ENCODE assay signal across 1 cellular context in the genomic region with DNA sequence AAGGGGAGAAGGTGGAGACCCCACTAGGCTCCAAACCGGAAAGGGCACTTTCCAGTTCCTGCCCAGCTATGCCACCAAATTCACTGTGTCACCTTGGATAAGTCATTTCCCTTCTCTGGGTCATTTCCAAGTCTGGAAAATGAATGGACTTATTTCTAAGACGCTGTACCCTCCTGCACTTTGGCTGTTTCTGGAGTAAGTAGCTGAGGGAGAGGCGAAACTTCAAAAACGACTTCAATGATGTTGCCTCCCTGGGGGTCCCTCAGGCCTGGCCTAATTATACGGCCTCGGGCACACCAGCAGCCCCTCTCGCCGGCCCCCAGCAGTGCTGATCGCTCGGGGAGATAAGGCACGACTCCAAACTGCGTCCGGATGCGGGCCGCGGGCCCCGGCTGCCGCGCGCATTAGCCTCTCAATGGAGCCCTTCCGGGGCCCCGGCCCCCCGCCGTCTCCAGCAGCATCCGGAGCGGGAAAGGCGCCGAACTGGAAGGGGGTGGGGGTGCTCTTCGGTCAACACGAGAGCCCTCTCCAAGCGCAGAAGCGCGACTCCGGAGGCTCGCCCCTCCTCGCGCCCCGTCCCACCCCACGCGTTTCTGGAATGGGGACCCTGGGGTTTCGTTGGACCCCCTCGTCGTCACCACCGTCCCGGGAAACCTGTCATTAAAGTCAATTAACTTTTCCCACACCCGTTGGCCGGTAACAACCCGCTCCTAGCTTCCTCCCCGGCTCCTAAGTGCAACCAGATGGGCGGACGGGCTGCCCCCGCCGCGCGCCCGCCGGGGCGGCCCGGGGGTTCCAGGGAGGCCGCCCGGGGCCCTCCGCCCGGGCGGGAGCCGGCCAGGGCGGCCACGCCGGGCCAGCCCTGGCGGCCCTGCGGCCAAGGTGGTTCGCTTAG.
TF ChIP-seq lines count a peak whose summit lies in the region.

No MANE protein-coding gene starts in this region.

TF ChIP-seq in HepG2, 621 proteins besides CTCF, POLR2A, EP300 and RAD21 (continued from another document and continues in another):
- TF ChIP-seq, protein P1, sequence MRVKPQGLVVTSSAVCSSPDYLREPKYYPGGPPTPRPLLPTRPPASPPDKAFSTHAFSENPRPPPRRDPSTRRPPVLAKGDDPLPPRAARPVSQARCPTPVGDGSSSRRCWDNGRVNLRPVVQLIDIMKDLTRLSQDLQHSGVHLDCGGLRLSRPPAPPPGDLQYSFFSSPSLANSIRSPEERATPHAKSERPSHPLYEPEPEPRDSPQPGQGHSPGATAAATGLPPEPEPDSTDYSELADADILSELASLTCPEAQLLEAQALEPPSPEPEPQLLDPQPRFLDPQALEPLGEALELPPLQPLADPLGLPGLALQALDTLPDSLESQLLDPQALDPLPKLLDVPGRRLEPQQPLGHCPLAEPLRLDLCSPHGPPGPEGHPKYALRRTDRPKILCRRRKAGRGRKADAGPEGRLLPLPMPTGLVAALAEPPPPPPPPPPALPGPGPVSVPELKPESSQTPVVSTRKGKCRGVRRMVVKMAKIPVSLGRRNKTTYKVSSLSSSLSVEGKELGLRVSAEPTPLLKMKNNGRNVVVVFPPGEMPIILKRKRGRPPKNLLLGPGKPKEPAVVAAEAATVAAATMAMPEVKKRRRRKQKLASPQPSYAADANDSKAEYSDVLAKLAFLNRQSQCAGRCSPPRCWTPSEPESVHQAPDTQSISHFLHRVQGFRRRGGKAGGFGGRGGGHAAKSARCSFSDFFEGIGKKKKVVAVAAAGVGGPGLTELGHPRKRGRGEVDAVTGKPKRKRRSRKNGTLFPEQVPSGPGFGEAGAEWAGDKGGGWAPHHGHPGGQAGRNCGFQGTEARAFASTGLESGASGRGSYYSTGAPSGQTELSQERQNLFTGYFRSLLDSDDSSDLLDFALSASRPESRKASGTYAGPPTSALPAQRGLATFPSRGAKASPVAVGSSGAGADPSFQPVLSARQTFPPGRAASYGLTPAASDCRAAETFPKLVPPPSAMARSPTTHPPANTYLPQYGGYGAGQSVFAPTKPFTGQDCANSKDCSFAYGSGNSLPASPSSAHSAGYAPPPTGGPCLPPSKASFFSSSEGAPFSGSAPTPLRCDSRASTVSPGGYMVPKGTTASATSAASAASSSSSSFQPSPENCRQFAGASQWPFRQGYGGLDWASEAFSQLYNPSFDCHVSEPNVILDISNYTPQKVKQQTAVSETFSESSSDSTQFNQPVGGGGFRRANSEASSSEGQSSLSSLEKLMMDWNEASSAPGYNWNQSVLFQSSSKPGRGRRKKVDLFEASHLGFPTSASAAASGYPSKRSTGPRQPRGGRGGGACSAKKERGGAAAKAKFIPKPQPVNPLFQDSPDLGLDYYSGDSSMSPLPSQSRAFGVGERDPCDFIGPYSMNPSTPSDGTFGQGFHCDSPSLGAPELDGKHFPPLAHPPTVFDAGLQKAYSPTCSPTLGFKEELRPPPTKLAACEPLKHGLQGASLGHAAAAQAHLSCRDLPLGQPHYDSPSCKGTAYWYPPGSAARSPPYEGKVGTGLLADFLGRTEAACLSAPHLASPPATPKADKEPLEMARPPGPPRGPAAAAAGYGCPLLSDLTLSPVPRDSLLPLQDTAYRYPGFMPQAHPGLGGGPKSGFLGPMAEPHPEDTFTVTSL (CRISPR knock-in tag; IDR thresholded peaks at IDR 0.05; ENCODE audit: borderline replicate concordance), result 0 out of 2 replicates have a peak, but pooled peaks have one; percentile 42
- no peak for TF ChIP-seq ZNF24 (IDR thresholded peaks at IDR 0.05)
- TF ChIP-seq FOSL2 (CRISPR knock-in tag; IDR thresholded peaks at IDR 0.05), result 0 out of 2 replicates have a peak, but pooled peaks have one; percentile 20
- no peak for TF ChIP-seq ZNF510 (CRISPR knock-in tag; IDR thresholded peaks at IDR 0.05; ENCODE audit: low read depth)
- peak; percentile 18; the same call in 1 of the 2 replicates for TF ChIP-seq CHD4 (IDR thresholded peaks at IDR 0.05; ENCODE audit: borderline replicate concordance, low read length)
- TF ChIP-seq, protein P2, sequence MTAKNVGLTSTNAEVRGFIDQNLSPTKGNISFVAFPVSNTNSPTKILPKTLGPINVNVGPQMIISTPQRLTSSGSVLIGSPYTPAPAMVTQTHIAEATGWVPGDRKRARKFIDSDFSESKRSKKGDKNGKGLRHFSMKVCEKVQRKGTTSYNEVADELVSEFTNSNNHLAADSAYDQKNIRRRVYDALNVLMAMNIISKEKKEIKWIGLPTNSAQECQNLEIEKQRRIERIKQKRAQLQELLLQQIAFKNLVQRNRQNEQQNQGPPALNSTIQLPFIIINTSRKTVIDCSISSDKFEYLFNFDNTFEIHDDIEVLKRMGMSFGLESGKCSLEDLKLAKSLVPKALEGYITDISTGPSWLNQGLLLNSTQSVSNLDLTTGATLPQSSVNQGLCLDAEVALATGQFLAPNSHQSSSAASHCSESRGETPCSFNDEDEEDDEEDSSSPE (CRISPR knock-in tag; IDR thresholded peaks at IDR 0.05), result peak; percentile 75; the same call in 1 of the 2 replicates
- TF ChIP-seq ZNF720 (CRISPR knock-in tag; IDR thresholded peaks at IDR 0.05), result no peak
- no peak for TF ChIP-seq HMGA1 (CRISPR knock-in tag; conservative IDR thresholded peaks at IDR 0.05)
- TF ChIP-seq ARID2 (CRISPR knock-in tag; IDR thresholded peaks at IDR 0.05; ENCODE audit: borderline replicate concordance), result no peak
- TF ChIP-seq, protein P3, sequence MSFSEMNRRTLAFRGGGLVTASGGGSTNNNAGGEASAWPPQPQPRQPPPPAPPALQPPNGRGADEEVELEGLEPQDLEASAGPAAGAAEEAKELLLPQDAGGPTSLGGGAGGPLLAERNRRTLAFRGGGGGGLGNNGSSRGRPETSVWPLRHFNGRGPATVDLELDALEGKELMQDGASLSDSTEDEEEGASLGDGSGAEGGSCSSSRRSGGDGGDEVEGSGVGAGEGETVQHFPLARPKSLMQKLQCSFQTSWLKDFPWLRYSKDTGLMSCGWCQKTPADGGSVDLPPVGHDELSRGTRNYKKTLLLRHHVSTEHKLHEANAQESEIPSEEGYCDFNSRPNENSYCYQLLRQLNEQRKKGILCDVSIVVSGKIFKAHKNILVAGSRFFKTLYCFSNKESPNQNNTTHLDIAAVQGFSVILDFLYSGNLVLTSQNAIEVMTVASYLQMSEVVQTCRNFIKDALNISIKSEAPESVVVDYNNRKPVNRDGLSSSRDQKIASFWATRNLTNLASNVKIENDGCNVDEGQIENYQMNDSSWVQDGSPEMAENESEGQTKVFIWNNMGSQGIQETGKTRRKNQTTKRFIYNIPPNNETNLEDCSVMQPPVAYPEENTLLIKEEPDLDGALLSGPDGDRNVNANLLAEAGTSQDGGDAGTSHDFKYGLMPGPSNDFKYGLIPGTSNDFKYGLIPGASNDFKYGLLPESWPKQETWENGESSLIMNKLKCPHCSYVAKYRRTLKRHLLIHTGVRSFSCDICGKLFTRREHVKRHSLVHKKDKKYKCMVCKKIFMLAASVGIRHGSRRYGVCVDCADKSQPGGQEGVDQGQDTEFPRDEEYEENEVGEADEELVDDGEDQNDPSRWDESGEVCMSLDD (CRISPR knock-in tag; IDR thresholded peaks at IDR 0.05; ENCODE audit: borderline replicate concordance), result peak; percentile 83; the same call in 1 of the 2 replicates
- TF ChIP-seq, protein P4, sequence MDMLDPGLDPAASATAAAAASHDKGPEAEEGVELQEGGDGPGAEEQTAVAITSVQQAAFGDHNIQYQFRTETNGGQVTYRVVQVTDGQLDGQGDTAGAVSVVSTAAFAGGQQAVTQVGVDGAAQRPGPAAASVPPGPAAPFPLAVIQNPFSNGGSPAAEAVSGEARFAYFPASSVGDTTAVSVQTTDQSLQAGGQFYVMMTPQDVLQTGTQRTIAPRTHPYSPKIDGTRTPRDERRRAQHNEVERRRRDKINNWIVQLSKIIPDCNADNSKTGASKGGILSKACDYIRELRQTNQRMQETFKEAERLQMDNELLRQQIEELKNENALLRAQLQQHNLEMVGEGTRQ (IDR thresholded peaks at IDR 0.05; ENCODE audit: low read depth, low read length), result no peak
- TF ChIP-seq, protein P4 (CRISPR knock-in tag; IDR thresholded peaks at IDR 0.05; ENCODE audit: borderline replicate concordance), result no peak
- no peak for TF ChIP-seq SMARCC2 (IDR thresholded peaks at IDR 0.05)
- TF ChIP-seq ZNF282 (IDR thresholded peaks at IDR 0.05; ENCODE audit: partially characterized antibody), result no peak
- TF ChIP-seq, protein P5, sequence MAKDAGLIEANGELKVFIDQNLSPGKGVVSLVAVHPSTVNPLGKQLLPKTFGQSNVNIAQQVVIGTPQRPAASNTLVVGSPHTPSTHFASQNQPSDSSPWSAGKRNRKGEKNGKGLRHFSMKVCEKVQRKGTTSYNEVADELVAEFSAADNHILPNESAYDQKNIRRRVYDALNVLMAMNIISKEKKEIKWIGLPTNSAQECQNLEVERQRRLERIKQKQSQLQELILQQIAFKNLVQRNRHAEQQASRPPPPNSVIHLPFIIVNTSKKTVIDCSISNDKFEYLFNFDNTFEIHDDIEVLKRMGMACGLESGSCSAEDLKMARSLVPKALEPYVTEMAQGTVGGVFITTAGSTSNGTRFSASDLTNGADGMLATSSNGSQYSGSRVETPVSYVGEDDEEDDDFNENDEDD (CRISPR knock-in tag; IDR thresholded peaks at IDR 0.05; ENCODE audit: borderline replicate concordance), result peak; percentile 78; the same call in 1 of the 2 replicates
- TF ChIP-seq, protein P6, sequence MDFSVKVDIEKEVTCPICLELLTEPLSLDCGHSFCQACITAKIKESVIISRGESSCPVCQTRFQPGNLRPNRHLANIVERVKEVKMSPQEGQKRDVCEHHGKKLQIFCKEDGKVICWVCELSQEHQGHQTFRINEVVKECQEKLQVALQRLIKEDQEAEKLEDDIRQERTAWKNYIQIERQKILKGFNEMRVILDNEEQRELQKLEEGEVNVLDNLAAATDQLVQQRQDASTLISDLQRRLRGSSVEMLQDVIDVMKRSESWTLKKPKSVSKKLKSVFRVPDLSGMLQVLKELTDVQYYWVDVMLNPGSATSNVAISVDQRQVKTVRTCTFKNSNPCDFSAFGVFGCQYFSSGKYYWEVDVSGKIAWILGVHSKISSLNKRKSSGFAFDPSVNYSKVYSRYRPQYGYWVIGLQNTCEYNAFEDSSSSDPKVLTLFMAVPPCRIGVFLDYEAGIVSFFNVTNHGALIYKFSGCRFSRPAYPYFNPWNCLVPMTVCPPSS (IDR thresholded peaks at IDR 0.05), result no peak
- peak; percentile 57 for TF ChIP-seq HOXA3 (CRISPR knock-in tag; IDR thresholded peaks at IDR 0.05)
- TF ChIP-seq AGO2 (optimal IDR thresholded peaks at IDR 0.05; ENCODE audit: low read depth, low read length), result peak; percentile 90
- TF ChIP-seq, protein P7, sequence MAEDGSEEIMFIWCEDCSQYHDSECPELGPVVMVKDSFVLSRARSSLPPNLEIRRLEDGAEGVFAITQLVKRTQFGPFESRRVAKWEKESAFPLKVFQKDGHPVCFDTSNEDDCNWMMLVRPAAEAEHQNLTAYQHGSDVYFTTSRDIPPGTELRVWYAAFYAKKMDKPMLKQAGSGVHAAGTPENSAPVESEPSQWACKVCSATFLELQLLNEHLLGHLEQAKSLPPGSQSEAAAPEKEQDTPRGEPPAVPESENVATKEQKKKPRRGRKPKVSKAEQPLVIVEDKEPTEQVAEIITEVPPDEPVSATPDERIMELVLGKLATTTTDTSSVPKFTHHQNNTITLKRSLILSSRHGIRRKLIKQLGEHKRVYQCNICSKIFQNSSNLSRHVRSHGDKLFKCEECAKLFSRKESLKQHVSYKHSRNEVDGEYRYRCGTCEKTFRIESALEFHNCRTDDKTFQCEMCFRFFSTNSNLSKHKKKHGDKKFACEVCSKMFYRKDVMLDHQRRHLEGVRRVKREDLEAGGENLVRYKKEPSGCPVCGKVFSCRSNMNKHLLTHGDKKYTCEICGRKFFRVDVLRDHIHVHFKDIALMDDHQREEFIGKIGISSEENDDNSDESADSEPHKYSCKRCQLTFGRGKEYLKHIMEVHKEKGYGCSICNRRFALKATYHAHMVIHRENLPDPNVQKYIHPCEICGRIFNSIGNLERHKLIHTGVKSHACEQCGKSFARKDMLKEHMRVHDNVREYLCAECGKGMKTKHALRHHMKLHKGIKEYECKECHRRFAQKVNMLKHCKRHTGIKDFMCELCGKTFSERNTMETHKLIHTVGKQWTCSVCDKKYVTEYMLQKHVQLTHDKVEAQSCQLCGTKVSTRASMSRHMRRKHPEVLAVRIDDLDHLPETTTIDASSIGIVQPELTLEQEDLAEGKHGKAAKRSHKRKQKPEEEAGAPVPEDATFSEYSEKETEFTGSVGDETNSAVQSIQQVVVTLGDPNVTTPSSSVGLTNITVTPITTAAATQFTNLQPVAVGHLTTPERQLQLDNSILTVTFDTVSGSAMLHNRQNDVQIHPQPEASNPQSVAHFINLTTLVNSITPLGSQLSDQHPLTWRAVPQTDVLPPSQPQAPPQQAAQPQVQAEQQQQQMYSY (CRISPR knock-in tag; IDR thresholded peaks at IDR 0.05), result no peak
- TF ChIP-seq, protein P8, sequence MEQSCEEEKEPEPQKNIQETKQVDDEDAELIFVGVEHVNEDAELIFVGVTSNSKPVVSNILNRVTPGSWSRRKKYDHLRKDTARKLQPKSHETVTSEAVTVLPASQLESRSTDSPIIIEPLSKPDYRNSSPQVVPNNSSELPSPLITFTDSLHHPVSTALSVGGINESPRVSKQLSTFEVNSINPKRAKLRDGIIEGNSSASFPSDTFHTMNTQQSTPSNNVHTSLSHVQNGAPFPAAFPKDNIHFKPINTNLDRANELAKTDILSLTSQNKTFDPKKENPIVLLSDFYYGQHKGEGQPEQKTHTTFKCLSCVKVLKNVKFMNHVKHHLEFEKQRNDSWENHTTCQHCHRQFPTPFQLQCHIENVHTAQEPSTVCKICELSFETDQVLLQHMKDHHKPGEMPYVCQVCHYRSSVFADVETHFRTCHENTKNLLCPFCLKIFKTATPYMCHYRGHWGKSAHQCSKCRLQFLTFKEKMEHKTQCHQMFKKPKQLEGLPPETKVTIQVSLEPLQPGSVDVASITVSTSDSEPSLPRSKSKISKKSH (CRISPR knock-in tag; IDR thresholded peaks at IDR 0.05; ENCODE audit: borderline replicate concordance), result peak; percentile 44; the same call in 1 of the 2 replicates
- TF ChIP-seq, protein P9, sequence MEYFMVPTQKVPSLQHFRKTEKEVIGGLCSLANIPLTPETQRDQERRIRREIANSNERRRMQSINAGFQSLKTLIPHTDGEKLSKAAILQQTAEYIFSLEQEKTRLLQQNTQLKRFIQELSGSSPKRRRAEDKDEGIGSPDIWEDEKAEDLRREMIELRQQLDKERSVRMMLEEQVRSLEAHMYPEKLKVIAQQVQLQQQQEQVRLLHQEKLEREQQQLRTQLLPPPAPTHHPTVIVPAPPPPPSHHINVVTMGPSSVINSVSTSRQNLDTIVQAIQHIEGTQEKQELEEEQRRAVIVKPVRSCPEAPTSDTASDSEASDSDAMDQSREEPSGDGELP (IDR thresholded peaks at IDR 0.05; ENCODE audit: borderline replicate concordance, low read depth), result 0 out of 2 replicates have a peak, but pooled peaks have one; percentile 7
- no peak for TF ChIP-seq PCBP1 (IDR thresholded peaks at IDR 0.05; ENCODE audit: borderline replicate concordance, low read depth, low read length)
- TF ChIP-seq FOXC1 (CRISPR knock-in tag; IDR thresholded peaks at IDR 0.05; ENCODE audit: borderline replicate concordance), result peak; percentile 58; the same call in 1 of the 2 replicates
- TF ChIP-seq TOPORS (CRISPR knock-in tag; IDR thresholded peaks at IDR 0.05), result no peak
- TF ChIP-seq, protein P10, sequence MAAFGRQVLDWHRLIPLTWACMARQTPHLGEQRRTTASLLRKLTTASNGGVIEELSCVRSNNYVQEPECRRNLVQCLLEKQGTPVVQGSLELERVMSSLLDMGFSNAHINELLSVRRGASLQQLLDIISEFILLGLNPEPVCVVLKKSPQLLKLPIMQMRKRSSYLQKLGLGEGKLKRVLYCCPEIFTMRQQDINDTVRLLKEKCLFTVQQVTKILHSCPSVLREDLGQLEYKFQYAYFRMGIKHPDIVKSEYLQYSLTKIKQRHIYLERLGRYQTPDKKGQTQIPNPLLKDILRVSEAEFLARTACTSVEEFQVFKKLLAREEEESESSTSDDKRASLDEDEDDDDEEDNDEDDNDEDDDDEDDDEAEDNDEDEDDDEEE (CRISPR knock-in tag; IDR thresholded peaks at IDR 0.05), result 0 out of 2 replicates have a peak, but pooled peaks have one; percentile 46
